Comparison of ENCODE assay signal across 8 cellular contexts in genomic region chr7:33459340-33459751, GRCh38.
DNase-seq lines count a peak whose midpoint lies in the region; ATAC-seq, FAIRE-seq and TF ChIP-seq lines count a peak whose summit lies in the region.

No MANE protein-coding gene starts in this region.

- DNase-seq in NCI-H1417 (lab: John Stamatoyannopoulos, UW): peak in 2 of 3 experiments; percentile 16 to 58
- no peak for DNase-seq in NCI-H1417 treated with DMSO at 0.1 percent for 48 hours (lab: John Stamatoyannopoulos, UW)
- peak; percentile 81 for DNase-seq in NCI-H1092 treated with DMSO at 0.1 percent for 48 hours (lab: John Stamatoyannopoulos, UW)
- peak; percentile 2 for DNase-seq in amniotic stem cell (lab: John Stamatoyannopoulos, UW)
- no peak for DNase-seq in keratinocyte (ENCODE audit: low read depth, low spot score)
- no peak for DNase-seq in COR-L47 (lab: John Stamatoyannopoulos, UW)
- DNase-seq in activated effector memory CD4-positive, alpha-beta T cell treated with Interleukin-2 at 50 U/mL for 16 hours: no peak

- no peak overlapping the region for H2AFZ ChIP-seq in keratinocyte (ENCODE audit: control insufficient read depth, low read length)

- no peaks in the 10 kb centered on the region for H3K79me2 ChIP-seq in keratinocyte (ENCODE audit: control insufficient read depth, insufficient read depth, low read length)

- H3K36me3 ChIP-seq in keratinocyte (ENCODE audit: control insufficient read depth in 2 of 2, extremely low read depth in 1 of 2, insufficient read depth in 2 of 2, low read length in 2 of 2): no peaks in the 10 kb centered on the region

- no peaks in the 10 kb centered on the region for H3K27me3 ChIP-seq in keratinocyte (ENCODE audit: control insufficient read depth, extremely low read depth, insufficient read depth, low read length)

- H3K4me3 ChIP-seq in keratinocyte (ENCODE audit: control insufficient read depth in 2 of 3, extremely low read depth in 1 of 3, insufficient read depth in 2 of 3, low read depth in 1 of 3, low read length in 3 of 3): no peak overlapping the region

- peak; percentile 42 to 75 (median 71) for TF ChIP-seq CTCF in keratinocyte (optimal IDR thresholded peaks at IDR 0.05 in 1 of 3, IDR thresholded peaks at IDR 0.05 in 1 of 3, conservative IDR thresholded peaks at IDR 0.05 in 1 of 3; ENCODE audit: extremely low read depth in 1 of 3, insufficient read depth in 2 of 3, low read length in 3 of 3)

- ATAC-seq in GM21515 (IDR thresholded peaks at IDR 0.05; ENCODE audit: unreplicated experiment): no peak

- no peaks in the 10 kb centered on the region for H4K20me1 ChIP-seq in keratinocyte (ENCODE audit: control insufficient read depth, extremely low read depth, insufficient read depth, low read length)

- FAIRE-seq in keratinocyte (lab: Jason Lieb, UNC): peak; percentile 48

- H3K9me3 ChIP-seq in keratinocyte (ENCODE audit: control insufficient read depth, low read depth, low read length): no peaks in the 10 kb centered on the region

- H3K9me1 ChIP-seq in keratinocyte (ENCODE audit: control insufficient read depth, extremely low read depth, insufficient read depth, low read length): no peaks in the 10 kb centered on the region

- no peak overlapping the region for H3K4me2 ChIP-seq in keratinocyte (ENCODE audit: control insufficient read depth, extremely low read depth, insufficient read depth, low read depth, low read length)

- no peak overlapping the region for H3K27ac ChIP-seq in keratinocyte (ENCODE audit: control insufficient read depth, insufficient read depth, low read length)

- no peaks in the 10 kb centered on the region for H3K4me1 ChIP-seq in keratinocyte (ENCODE audit: control insufficient read depth, extremely low read depth, insufficient read depth, low read length)

- H3K9ac ChIP-seq in keratinocyte (ENCODE audit: control insufficient read depth, extremely low read depth, insufficient read depth, low read length): no peak overlapping the region

- dilution Hi-C loops in keratinocyte (cut with MboI; ENCODE audit: extremely low pct_ligation_motif_present, low sequenced_read_pairs): no loop called here

Comparison
In these comparisons a context has a peak if more than half of its experiments do, and no peak if none do; other contexts are left out.
1. DNase-seq: peak in NCI-H1417 (2 of 3), NCI-H1092 treated with DMSO at 0.1 percent for 48 hours (single experiment) and amniotic stem cell (single experiment); none in NCI-H1417 treated with DMSO at 0.1 percent for 48 hours (single experiment), keratinocyte (single experiment), COR-L47 (single experiment) and activated effector memory CD4-positive, alpha-beta T cell treated with Interleukin-2 at 50 U/mL for 16 hours (single experiment).